ENCODE assay signal across 1 cellular context in the genomic region with DNA sequence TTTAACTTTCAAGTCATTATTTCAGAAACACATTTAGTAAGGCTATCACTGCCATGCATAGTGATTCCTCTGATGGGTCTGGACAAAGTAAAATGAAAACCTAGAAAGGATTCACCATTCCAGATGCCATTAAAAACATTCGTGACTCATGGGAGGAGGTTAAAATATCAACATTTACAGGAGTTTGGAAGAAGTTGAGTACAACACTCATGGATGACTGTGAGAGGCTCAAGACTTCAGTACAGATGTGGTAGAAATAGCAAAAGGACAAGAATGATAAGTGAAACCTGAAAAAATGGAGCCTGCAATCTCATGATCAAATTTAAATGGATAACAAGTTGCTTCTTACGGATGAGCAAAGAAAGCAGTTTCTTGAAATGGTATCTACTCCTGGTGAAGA.
TF ChIP-seq lines count a peak whose summit lies in the region.

No MANE protein-coding gene starts in this region.

TF ChIP-seq in IMR-90, 13 proteins besides CTCF, POLR2A, EP300 and RAD21:
- TF ChIP-seq NFE2L2 (IDR thresholded peaks at IDR 0.05; ENCODE audit: low read depth, low read length), result no peak
- TF ChIP-seq BHLHE40 (IDR thresholded peaks at IDR 0.05; ENCODE audit: low read depth, low read length), result no peak
- no peak for TF ChIP-seq SMC3 (IDR thresholded peaks at IDR 0.05; ENCODE audit: low read depth, low read length)
- no peak for TF ChIP-seq RCOR1 (IDR thresholded peaks at IDR 0.05; ENCODE audit: insufficient replicate concordance, low read length)
- TF ChIP-seq, protein P1, sequence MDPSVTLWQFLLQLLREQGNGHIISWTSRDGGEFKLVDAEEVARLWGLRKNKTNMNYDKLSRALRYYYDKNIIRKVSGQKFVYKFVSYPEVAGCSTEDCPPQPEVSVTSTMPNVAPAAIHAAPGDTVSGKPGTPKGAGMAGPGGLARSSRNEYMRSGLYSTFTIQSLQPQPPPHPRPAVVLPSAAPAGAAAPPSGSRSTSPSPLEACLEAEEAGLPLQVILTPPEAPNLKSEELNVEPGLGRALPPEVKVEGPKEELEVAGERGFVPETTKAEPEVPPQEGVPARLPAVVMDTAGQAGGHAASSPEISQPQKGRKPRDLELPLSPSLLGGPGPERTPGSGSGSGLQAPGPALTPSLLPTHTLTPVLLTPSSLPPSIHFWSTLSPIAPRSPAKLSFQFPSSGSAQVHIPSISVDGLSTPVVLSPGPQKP (IDR thresholded peaks at IDR 0.05; ENCODE audit: borderline replicate concordance, low read depth, low read length), result no peak
- TF ChIP-seq, protein P2, sequence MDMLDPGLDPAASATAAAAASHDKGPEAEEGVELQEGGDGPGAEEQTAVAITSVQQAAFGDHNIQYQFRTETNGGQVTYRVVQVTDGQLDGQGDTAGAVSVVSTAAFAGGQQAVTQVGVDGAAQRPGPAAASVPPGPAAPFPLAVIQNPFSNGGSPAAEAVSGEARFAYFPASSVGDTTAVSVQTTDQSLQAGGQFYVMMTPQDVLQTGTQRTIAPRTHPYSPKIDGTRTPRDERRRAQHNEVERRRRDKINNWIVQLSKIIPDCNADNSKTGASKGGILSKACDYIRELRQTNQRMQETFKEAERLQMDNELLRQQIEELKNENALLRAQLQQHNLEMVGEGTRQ (IDR thresholded peaks at IDR 0.05; ENCODE audit: low read depth, low read length), result no peak
- TF ChIP-seq RFX5 (IDR thresholded peaks at IDR 0.05; ENCODE audit: low read depth, low read length), result no peak
- no peak for TF ChIP-seq MAFK (IDR thresholded peaks at IDR 0.05; ENCODE audit: low read depth, low read length)
- TF ChIP-seq CHD1 (IDR thresholded peaks at IDR 0.05; ENCODE audit: low read depth, low read length), result no peak
- no peak for TF ChIP-seq MXI1 (IDR thresholded peaks at IDR 0.05; ENCODE audit: borderline replicate concordance, low read depth, low read length)
- TF ChIP-seq CEBPB (IDR thresholded peaks at IDR 0.05; ENCODE audit: low read depth, low read length), result no peak
- no peak for TF ChIP-seq MAZ (IDR thresholded peaks at IDR 0.05; ENCODE audit: borderline replicate concordance, low read depth, low read length)
- no peak for TF ChIP-seq FOS (IDR thresholded peaks at IDR 0.05; ENCODE audit: low read depth, low read length)
TF ChIP-seq in IMR-90: peak in this region for 0.
